25 cellular contexts compared by ENCODE assay signal in the genomic region with DNA sequence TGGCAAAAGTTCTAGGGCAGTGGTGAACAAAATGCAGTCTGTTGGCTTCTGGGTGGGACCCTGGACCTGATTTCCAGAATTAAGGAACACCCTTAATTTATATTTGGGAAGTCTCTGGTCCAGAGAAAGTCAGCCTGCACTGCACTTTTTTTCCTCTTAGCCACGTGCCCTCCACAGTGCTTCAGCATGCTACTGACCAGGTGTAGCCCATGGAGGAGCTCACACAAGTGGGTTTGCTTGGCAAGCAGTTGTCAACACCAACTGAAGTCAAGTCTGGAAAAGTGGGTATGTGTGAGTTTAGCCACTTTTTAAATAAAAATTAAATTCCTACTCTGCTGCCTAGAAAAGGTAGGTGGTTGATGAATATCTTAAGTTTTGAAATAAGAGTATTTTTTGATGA.
A peak's percentile ranks its signal among the peaks of the same experiment; 100 is the strongest.
DNase-seq lines count a peak whose midpoint lies in the region; ATAC-seq and TF ChIP-seq lines count a peak whose summit lies in the region.
"Had no signal": no experiment of that assay in that cellular context is flagged by ENCODE, and none has a peak within 500 bp of the region (broad histone marks: within the 10 kb centered on the region; RNA-seq: fewer than 3 reads in every experiment).

No MANE protein-coding gene starts in this region.

- no peak for TF ChIP-seq EP300 in ovary (IDR thresholded peaks at IDR 0.05)

- 26 to 56% methylated on average over 1 of the region's 1 CpG for WGBS in thyroid gland, 2 donors
- WGBS in ovary, 3 donors, result 92 to 97% (median 94%) methylated on average over 1 of the region's 1 CpG

- no peaks in the 10 kb centered on the region for H3K9me3 Mint-ChIP-seq in memory B cell
- H3K9me3 Mint-ChIP-seq: CD4-positive, CD25-positive, alpha-beta regulatory T cell; CD8-positive, alpha-beta memory T cell; GM23338; HFFc6; IgD-negative memory B cell had no signal

- peak overlapping the region; percentile 32 for H3K27ac Mint-ChIP-seq in memory B cell
- H3K27ac Mint-ChIP-seq: CD4-positive, CD25-positive, alpha-beta regulatory T cell; GM23338; HFFc6 had no signal

- peaks cover 19% of the 10 kb centered on the region for H3K36me3 Mint-ChIP-seq in memory B cell

- H3K9ac ChIP-seq in OCI-LY1 (ENCODE audit: low read length), result peak overlapping the region; percentile 57

- H3K79me2 ChIP-seq in OCI-LY1 (ENCODE audit: insufficient read depth, low read length), result peaks cover 6% of the 10 kb centered on the region; the same call in 1 of the 2 replicates

- H3K4me1 Mint-ChIP-seq in memory B cell, result peaks cover 46% of the 10 kb centered on the region
- H3K4me1 Mint-ChIP-seq: GM23338 had no signal

- H3K9me3 ChIP-seq in left ventricle myocardium inferior (replicated peaks), result no peaks in the 10 kb centered on the region
- H3K9me3 ChIP-seq in OCI-LY1 (ENCODE audit: low read length), result no peaks in the 10 kb centered on the region
- H3K9me3 ChIP-seq in thyroid gland, result no peaks in the 10 kb centered on the region
- H3K9me3 ChIP-seq in ovary, result no peaks in the 10 kb centered on the region
- H3K9me3 ChIP-seq: A549 had no signal

- H4K20me1 ChIP-seq in OCI-LY1 (ENCODE audit: insufficient read depth, low read length), result no peaks in the 10 kb centered on the region

- no peaks in the 10 kb centered on the region for H3K27me3 Mint-ChIP-seq in memory B cell
- H3K27me3 Mint-ChIP-seq: CD4-positive, CD25-positive, alpha-beta regulatory T cell; CD8-positive, alpha-beta memory T cell; IgD-negative memory B cell had no signal

- no peaks in the 10 kb centered on the region for H3K27me3 ChIP-seq in left ventricle myocardium inferior (ENCODE audit: low read depth)
- no peaks in the 10 kb centered on the region for H3K27me3 ChIP-seq in OCI-LY1 (ENCODE audit: insufficient read depth, low read length)
- H3K27me3 ChIP-seq in thyroid gland, result no peaks in the 10 kb centered on the region
- no peaks in the 10 kb centered on the region for H3K27me3 ChIP-seq in ovary

- H3K4me3 Mint-ChIP-seq in memory B cell, result no peak overlapping the region
- H3K4me3 Mint-ChIP-seq: CD4-positive, CD25-positive, alpha-beta regulatory T cell; CD8-positive, alpha-beta memory T cell; GM23338; HFFc6; IgD-negative memory B cell had no signal

- intact Hi-C loops in left ventricle myocardium inferior (cut with micrococcal nuclease) (no loop called here), cardiac septum (cut with DNase I) (no loop called here), thyroid gland (cut with DNase I) (no loop called here), posterior vena cava (cut with DNase I) (no loop called here), ovary (cut with DNase I) (no loop called here)

- no peak overlapping the region for H3K4me3 ChIP-seq in left ventricle myocardium inferior
- no peak overlapping the region for H3K4me3 ChIP-seq in OCI-LY1 (ENCODE audit: low read depth, low read length, poor library complexity, severe bottlenecking)
- no peak overlapping the region for H3K4me3 ChIP-seq in thyroid gland (replicated peaks in 1 of 3)
- H3K4me3 ChIP-seq in ovary, result no peak overlapping the region
- H3K4me3 ChIP-seq: A549, GM12878, GM23338 had no signal

- DNase-seq in left ventricle myocardium inferior (no peak), cardiac septum (ENCODE audit: low spot score) (no peak), memory B cell (ENCODE audit: low spot score in 2 of 2) (no peak), thyroid gland (peak; percentile 64 to 67), posterior vena cava (ENCODE audit: low spot score) (no peak), ovary (no peak)
- DNase-seq: C1 segment of cervical spinal cord; CD4-positive, CD25-positive, alpha-beta regulatory T cell; CD8-positive, alpha-beta memory T cell; COR-L47; DMS153; DMS79; EL; H7; HFFc6; KBM-7 had no signal

- H3K36me3 ChIP-seq in left ventricle myocardium inferior (no peaks in the 10 kb centered on the region), OCI-LY1 (ENCODE audit: insufficient read depth, low read length) (peaks cover 14% of the 10 kb centered on the region; the same call in 1 of the 2 replicates), thyroid gland (no peaks in the 10 kb centered on the region), ovary (no peaks in the 10 kb centered on the region)

- H3K4me1 ChIP-seq in left ventricle myocardium inferior (peaks cover 93% of the 10 kb centered on the region), OCI-LY1 (ENCODE audit: insufficient read depth, low read length, severe bottlenecking) (peaks cover 95% of the 10 kb centered on the region), thyroid gland (peaks cover 6 to 21% of the 10 kb centered on the region in 2 donors), ovary (ENCODE audit: insufficient read depth) (peaks cover 4% of the 10 kb centered on the region)
- H3K4me1 ChIP-seq: A549 had no signal

- ATAC-seq in memory B cell (ENCODE audit: low read depth) (no peak), HG02623 (IDR thresholded peaks at IDR 0.05; ENCODE audit: unreplicated experiment) (no peak)
- ATAC-seq: A549, GM12878, GM23338, HCT116, HepG2 had no signal

- H3K27ac ChIP-seq in left ventricle myocardium inferior (replicated peaks) (peak overlapping the region; percentile 23), OCI-LY1 (ENCODE audit: low read depth, low read length, poor library complexity, severe bottlenecking) (peak overlapping the region; percentile 95), thyroid gland (no peak overlapping the region), ovary (no peak overlapping the region)
- H3K27ac ChIP-seq: 22Rv1, A549 had no signal

- peak overlapping the region; percentile 1; the same call in 1 of the 2 replicates for H3K4me2 ChIP-seq in OCI-LY1 (ENCODE audit: low read length)
- H3K4me2 ChIP-seq: A549, GM23338 had no signal

- H2AFZ ChIP-seq in OCI-LY1 (ENCODE audit: low read length), result no peak overlapping the region
- H2AFZ ChIP-seq: GM23338 had no signal

- TF ChIP-seq POLR2A in thyroid gland (IDR thresholded peaks at IDR 0.05) (no peak), ovary (IDR thresholded peaks at IDR 0.05) (no peak)

- H3F3A ChIP-seq in OCI-LY1 (ENCODE audit: insufficient read depth, low read length), result no peaks in the 10 kb centered on the region

- TF ChIP-seq CTCF in left ventricle myocardium inferior (IDR thresholded peaks at IDR 0.05; ENCODE audit: borderline replicate concordance) (no peak), OCI-LY1 (IDR thresholded peaks at IDR 0.05; ENCODE audit: low read length) (no peak), thyroid gland (IDR thresholded peaks at IDR 0.05) (no peak), ovary (IDR thresholded peaks at IDR 0.05) (no peak)

- H3K9me2 ChIP-seq in OCI-LY1 (ENCODE audit: low read depth, low read length), result no peaks in the 10 kb centered on the region

Comparison
In these comparisons a context has a peak if more than half of its experiments do, and no peak if none do; other contexts are left out.
1. DNase-seq: peak in thyroid gland (2 of 2); none in left ventricle myocardium inferior (single experiment), cardiac septum (single experiment), memory B cell (0 of 2), posterior vena cava (single experiment) and ovary (0 of 5).
2. H3K27ac ChIP-seq: peak in left ventricle myocardium inferior (single experiment) and OCI-LY1 (single experiment); none in thyroid gland (0 of 3) and ovary (0 of 2).